Comparison of ENCODE assay signal across 17 cellular contexts in genomic region chr18:54948350-54948837, GRCh38. TPM values are rescaled to one million over a fixed set of nuclear protein-coding genes. Genes with fewer than 3 reads are reported as not detected.
DNase-seq lines count a peak whose midpoint lies in the region; ATAC-seq, FAIRE-seq and TF ChIP-seq lines count a peak whose summit lies in the region.
"Had no signal": no experiment of that assay in that cellular context is flagged by ENCODE, and none has a peak within 500 bp of the region (broad histone marks: within the 10 kb centered on the region; RNA-seq: fewer than 3 reads in every experiment).

No MANE protein-coding gene starts in this region.

- TF ChIP-seq CTCF in colonic mucosa (IDR thresholded peaks at IDR 0.05) (no peak), pancreas (IDR thresholded peaks at IDR 0.05) (no peak), spleen (IDR thresholded peaks at IDR 0.05 in 8 of 11, conservative IDR thresholded peaks at IDR 0.05 in 3 of 11) (no peak)

- H3K36me3 ChIP-seq in colonic mucosa = no peaks in the 10 kb centered on the region
- no peaks in the 10 kb centered on the region for H3K36me3 ChIP-seq in pancreas
- H3K36me3 ChIP-seq in spleen = no peaks in the 10 kb centered on the region
- H3K36me3 ChIP-seq: neutrophil had no signal

- H3K9ac ChIP-seq in colonic mucosa (ENCODE audit: low read depth in 2 of 2, low read length in 2 of 2) = peak overlapping the region in 1 of 2 donors; percentile 59

- H3K4me3 ChIP-seq in colonic mucosa = no peak overlapping the region
- no peak overlapping the region for H3K4me3 ChIP-seq in pancreas
- no peak overlapping the region for H3K4me3 ChIP-seq in spleen

- H3K4me1 ChIP-seq in colonic mucosa (peaks cover 10% of the 10 kb centered on the region), pancreas (peaks cover 9 to 51% (median 31%) of the 10 kb centered on the region in 3 donors), spleen (peaks cover 0 to 23% (median 15%) of the 10 kb centered on the region in 6 donors)

- H3K4me1 Mint-ChIP-seq in T-helper 2 cell treated with Interferon-gamma antibody and Interleukin-4, amounts not matched to agents 5 μg/mL and 100 μg/mL, for 36 hours (ENCODE audit: low read depth) = peaks cover 14% of the 10 kb centered on the region

- no peaks in the 10 kb centered on the region for H3K36me3 Mint-ChIP-seq in T-helper 2 cell treated with Interferon-gamma antibody and Interleukin-4, amounts not matched to agents 5 μg/mL and 100 μg/mL, for 36 hours (ENCODE audit: low read depth)

- no peak overlapping the region for H3K27ac Mint-ChIP-seq in T-helper 2 cell treated with Interferon-gamma antibody and Interleukin-4, amounts not matched to agents 5 μg/mL and 100 μg/mL, for 36 hours
- H3K27ac Mint-ChIP-seq: activated CD4-positive, alpha-beta T cell treated with anti-CD3 and anti-CD28 coated beads for 36 hours; HFFc6 had no signal

- H3K9me3 ChIP-seq in colonic mucosa (no peaks in the 10 kb centered on the region), pancreas (no peaks in the 10 kb centered on the region), spleen (no peaks in the 10 kb centered on the region)
- H3K9me3 ChIP-seq: neutrophil had no signal

- H3K9me3 Mint-ChIP-seq in T-helper 2 cell treated with Interferon-gamma antibody and Interleukin-4, amounts not matched to agents 5 μg/mL and 100 μg/mL, for 36 hours = no peaks in the 10 kb centered on the region
- H3K9me3 Mint-ChIP-seq: HFFc6 had no signal

- peaks cover 24% of the 10 kb centered on the region for H3K27me3 Mint-ChIP-seq in T-helper 2 cell treated with Interferon-gamma antibody and Interleukin-4, amounts not matched to agents 5 μg/mL and 100 μg/mL, for 36 hours (ENCODE audit: low read depth)
- H3K27me3 Mint-ChIP-seq: activated CD4-positive, alpha-beta T cell treated with anti-CD3 and anti-CD28 coated beads for 36 hours had no signal

- no peak overlapping the region for H3K4me3 Mint-ChIP-seq in T-helper 2 cell treated with Interferon-gamma antibody and Interleukin-4, amounts not matched to agents 5 μg/mL and 100 μg/mL, for 36 hours
- H3K4me3 Mint-ChIP-seq: activated CD4-positive, alpha-beta T cell treated with anti-CD3 and anti-CD28 coated beads for 36 hours; HFFc6 had no signal

- DNase-seq in DMS153 (lab: John Stamatoyannopoulos, UW) (peak; percentile 49), NCI-H2029 treated with DMSO at 0.1 percent for 48 hours (lab: John Stamatoyannopoulos, UW) (peak; percentile 4), colonic mucosa (no peak), pancreas (no peak), NCI-H226 (no peak), spleen (no peak), mucosa of gallbladder (ENCODE audit: low spot score) (no peak)
- DNase-seq in T-helper 2 cell treated with Interferon-gamma antibody and Interleukin-4, amounts not matched to agents 5 μg/mL and 100 μg/mL, for 36 hours (ENCODE audit: low spot score) = no peak
- DNase-seq: activated CD4-positive, alpha-beta T cell treated with anti-CD3 and anti-CD28 coated beads for 36 hours; activated gamma-delta T cell; HFFc6; NCI-H2171; stimulated activated CD4-positive, alpha-beta T cell treated with anti-CD3 and anti-CD28 coated beads, Interleukin-2, amount 100 ng/mL, for 48 hours; substantia nigra had no signal

- no peaks in the 10 kb centered on the region for H3K27me3 ChIP-seq in colonic mucosa
- H3K27me3 ChIP-seq in pancreas = no peaks in the 10 kb centered on the region
- H3K27me3 ChIP-seq in spleen (replicated peaks in 1 of 7) = no peaks in the 10 kb centered on the region

- no peak for FAIRE-seq in pancreas (lab: Jason Lieb, UNC)
- FAIRE-seq: endometrium, frontal cortex had no signal

- H3K27ac ChIP-seq in colonic mucosa = peak overlapping the region; percentile 60
- H3K27ac ChIP-seq in pancreas = peak overlapping the region in 2 of 4 donors; percentile 64 to 79
- peak overlapping the region in 1 of 8 donors; percentile 15 for H3K27ac ChIP-seq in spleen
- H3K27ac ChIP-seq: neutrophil had no signal

- TF ChIP-seq POLR2A in spleen (IDR thresholded peaks at IDR 0.05) = no peak

- WGBS in pancreas, 2 donors = 25 to 30% methylated on average over 4 of the region's 4 CpGs
- WGBS in spleen, 5 donors = 77 to 90% (median 83%) methylated on average over 4 of the region's 4 CpGs

- ATAC-seq in pancreas = peak; percentile 41 to 53 (median 46)
- ATAC-seq: activated CD4-positive, alpha-beta T cell treated with anti-CD3 and anti-CD28 coated beads for 36 hours had no signal

- intact Hi-C loops in colonic mucosa (cut with DNase I) (no loop called here), pancreas (cut with DNase I) (no loop called here), spleen (cut with DNase I; ENCODE audit: low total_unique reads) (no loop called here)

RNA-seq across cellular contexts. Expression of gene CCDC68, which starts 10.9 kb away (rescaled TPM):
- 10 to 100 TPM; 22.3 to 46.8 TPM for total RNA-seq in colonic mucosa
- total RNA-seq in pancreas = 1 to 10 TPM in 3 of 6 donors, under 1 TPM in 3; 0.79 to 5.0 (median 1.2) TPM
- 1 to 10 TPM; 1.1 to 3.9 TPM for polyA plus RNA-seq in pancreas
- 10 to 100 TPM in 6 of 7 donors, 1 to 10 TPM in 1; 6.7 to 25.3 (median 16.6) TPM for total RNA-seq in spleen
- polyA plus RNA-seq in spleen = 1 to 10 TPM; 2.0 to 6.0 (median 3.7) TPM
- 9.8 TPM for total RNA-seq in mucosa of gallbladder
- total RNA-seq: activated CD4-positive, alpha-beta T cell treated with anti-CD3 and anti-CD28 coated beads for 36 hours had no signal

Comparison
In these comparisons a context has a peak if more than half of its experiments do, and no peak if none do; other contexts are left out.
1. DNase-seq: peak in DMS153 (single experiment) and NCI-H2029 treated with DMSO at 0.1 percent for 48 hours (single experiment); none in colonic mucosa (single experiment), pancreas (0 of 6), T-helper 2 cell treated with Interferon-gamma antibody and Interleukin-4, amounts not matched to agents 5 μg/mL and 100 μg/mL, for 36 hours (single experiment), NCI-H226 (single experiment), spleen (single experiment) and mucosa of gallbladder (single experiment).